28 cellular contexts compared by ENCODE assay signal in genomic region chr17:17789410-17789809, GRCh38. TPM values are rescaled to one million over a fixed set of nuclear protein-coding genes. Genes with fewer than 3 reads are reported as not detected.
A peak's percentile ranks its signal among the peaks of the same experiment; 100 is the strongest.
DNase-seq lines count a peak whose midpoint lies in the region; ATAC-seq, FAIRE-seq and TF ChIP-seq lines count a peak whose summit lies in the region.
"Had no signal": no experiment of that assay in that cellular context is flagged by ENCODE, and none has a peak within 500 bp of the region (broad histone marks: within the 10 kb centered on the region; RNA-seq: fewer than 3 reads in every experiment).

No MANE protein-coding gene starts in this region.

- no peak for DNase-seq in HepG2 (ENCODE audit: low spot score)
- DNase-seq in right lobe of liver, result no peak
- DNase-seq in naive thymus-derived CD4-positive, alpha-beta T cell, result no peak
- no peak for DNase-seq in LoVo (ENCODE audit: low spot score)
- DNase-seq in D721Med (ENCODE audit: insufficient read length, low spot score), result no peak
- DNase-seq in NCI-H1092 (lab: John Stamatoyannopoulos, UW), result no peak
- no peak for DNase-seq in CD1c-positive myeloid dendritic cell (ENCODE audit: extremely low spot score)
- DNase-seq: ACHN; activated CD4-positive, alpha-beta T cell treated with anti-CD3 and anti-CD28 coated beads, Interleukin-2, amount 10 ng/mL, durations not matched to agents 7 days and 5 days; activated T-cell treated with anti-CD3 and anti-CD28 coated beads, Interleukin-2, amount 50 U/mL, for 4 hours; BE2C; brain microvascular endothelial cell; effector memory CD4-positive, alpha-beta T cell; EL; erythroblast; kidney; NCI-H1436; NCI-H446 treated with DMSO at 0.1 percent for 48 hours; occipital lobe; OCI-M1; stimulated activated naive CD8-positive, alpha-beta T cell treated with anti-CD3 and anti-CD28 coated beads, Interleukin-15, amount 100 ng/mL, for 72 hours; T-helper 9 cell; WERI-Rb-1 had no signal

- no peak for TF ChIP-seq EP300 in HepG2 (IDR thresholded peaks at IDR 0.05; ENCODE audit: low read depth in 2 of 2, low read length in 2 of 2)
- TF ChIP-seq EP300 in HepG2 (CRISPR knock-in tag; IDR thresholded peaks at IDR 0.05; ENCODE audit: borderline replicate concordance), result no peak

- peaks cover 5 to 9% of the 10 kb centered on the region in 2 experiments; a peak in 4 of 5 replicates for H3K36me3 ChIP-seq in HepG2 (replicated peaks in 1 of 2; ENCODE audit: control insufficient read depth in 1 of 2, insufficient read depth in 2 of 2, low read length in 2 of 2)
- H3K36me3 ChIP-seq in right lobe of liver, result peaks cover 0 to 2% (median 0%) of the 10 kb centered on the region in 4 donors
- peaks cover 0 to 6% (median 0%) of the 10 kb centered on the region in 3 experiments for H3K36me3 ChIP-seq in naive thymus-derived CD4-positive, alpha-beta T cell (ENCODE audit: control insufficient read depth in 2 of 3, insufficient read depth in 3 of 3, low read length in 3 of 3)

- no peak for TF ChIP-seq CTCF in HepG2 (CRISPR knock-in tag; IDR thresholded peaks at IDR 0.05)
- TF ChIP-seq CTCF in right lobe of liver (IDR thresholded peaks at IDR 0.05), result no peak
- TF ChIP-seq CTCF in D721Med (IDR thresholded peaks at IDR 0.05; ENCODE audit: insufficient read depth, missing control alignments), result no peak

- peaks cover 17% of the 10 kb centered on the region for H3K4me1 Mint-ChIP-seq in activated T-helper 17 cell treated with anti-CD3 and anti-CD28 coated beads, Interleukin-2, amount 50 U/mL, for 72 hours
- peaks cover 29 to 57% (median 51%) of the 10 kb centered on the region in 7 donors for H3K4me1 Mint-ChIP-seq in naive thymus-derived CD4-positive, alpha-beta T cell

- peaks cover 41% of the 10 kb centered on the region; the same call in 1 of the 2 replicates for H4K20me1 ChIP-seq in HepG2 (ENCODE audit: insufficient read depth, low read length)

- intact Hi-C loops in HepG2 (cut with micrococcal nuclease; ENCODE audit: unreplicated experiment) (no loop called here), right lobe of liver (cut with DNase I) (no loop called here)
- intact Hi-C loops in naive thymus-derived CD4-positive, alpha-beta T cell (cut with micrococcal nuclease), result no loop called here

- H3K79me2 ChIP-seq in HepG2 (ENCODE audit: insufficient read depth, low read length), result no peaks in the 10 kb centered on the region

- no peak overlapping the region for H2AFZ ChIP-seq in HepG2 (ENCODE audit: low read length)

- in situ Hi-C loops in HepG2 (cut with HindIII; ENCODE audit: extremely low pct_ligation_motif_present, low pct_unique_long_range_greater_than_20kb), result no loop called here

- TF ChIP-seq POLR2A in HepG2 (IDR thresholded peaks at IDR 0.05; ENCODE audit: insufficient read depth in 1 of 2, low read depth in 2 of 2, low read length in 2 of 2) (no peak), right lobe of liver (IDR thresholded peaks at IDR 0.05) (no peak)

- 83% methylated on average over 2 of the region's 6 CpGs for WGBS in HepG2 (ENCODE audit: low lambda C conversion rate)
- WGBS in right lobe of liver (ENCODE audit: insufficient coverage, low coverage, low lambda C conversion rate, missing lambda C conversion rate), result 83% methylated on average over 1 of the region's 6 CpGs

- POLR2A ChIA-PET in HepG2 (lab: Yijun Ruan, JAX), result no interaction called here
- POLR2A ChIA-PET in naive thymus-derived CD4-positive, alpha-beta T cell (lab: Charles Lee), result no interaction called here

- ATAC-seq in HepG2, result no peak
- ATAC-seq in right lobe of liver, result no peak
- no peak for ATAC-seq in activated T-helper 17 cell treated with anti-CD3 and anti-CD28 coated beads, Interleukin-2, amount 50 U/mL, for 72 hours (replicated peaks)
- no peak for ATAC-seq in naive thymus-derived CD4-positive, alpha-beta T cell
- ATAC-seq: activated T-cell treated with anti-CD3 and anti-CD28 coated beads, Interleukin-2, amount 50 U/mL, for 4 hours; stimulated activated naive CD8-positive, alpha-beta T cell treated with anti-CD3 and anti-CD28 coated beads, Interleukin-15, amount 100 ng/mL, for 72 hours had no signal

- H3K36me3 Mint-ChIP-seq in activated T-helper 17 cell treated with anti-CD3 and anti-CD28 coated beads, Interleukin-2, amount 50 U/mL, for 72 hours (ENCODE audit: low read depth), result peaks cover 5% of the 10 kb centered on the region
- H3K36me3 Mint-ChIP-seq in naive thymus-derived CD4-positive, alpha-beta T cell, result peaks cover 0 to 4% (median 0%) of the 10 kb centered on the region in 5 donors

- FAIRE-seq in HepG2 (lab: Jason Lieb, UNC), result no peak
- FAIRE-seq in D721Med (lab: Jason Lieb, UNC), result no peak
- FAIRE-seq: colon, GM12891, kidney had no signal

- no peak overlapping the region for H3K9ac ChIP-seq in HepG2 (ENCODE audit: insufficient read depth, low read depth, low read length)

- H3K9me3 ChIP-seq in HepG2 (ENCODE audit: low read length), result no peaks in the 10 kb centered on the region
- no peaks in the 10 kb centered on the region for H3K9me3 ChIP-seq in right lobe of liver
- H3K9me3 ChIP-seq in naive thymus-derived CD4-positive, alpha-beta T cell (ENCODE audit: control insufficient read depth in 2 of 3, low read length in 3 of 3), result no peaks in the 10 kb centered on the region
- H3K9me3 ChIP-seq: BE2C had no signal

- no peak for TF ChIP-seq RAD21 in HepG2 (CRISPR knock-in tag; IDR thresholded peaks at IDR 0.05)

- no peak overlapping the region for H3K4me2 ChIP-seq in HepG2 (ENCODE audit: low read depth, low read length)

- no peak overlapping the region for H3K4me3 Mint-ChIP-seq in activated T-helper 17 cell treated with anti-CD3 and anti-CD28 coated beads, Interleukin-2, amount 50 U/mL, for 72 hours
- no peak overlapping the region for H3K4me3 Mint-ChIP-seq in naive thymus-derived CD4-positive, alpha-beta T cell
- H3K4me3 Mint-ChIP-seq: activated CD4-positive, alpha-beta T cell treated with anti-CD3 and anti-CD28 coated beads, Interleukin-2, amount 10 ng/mL, durations not matched to agents 7 days and 5 days; activated T-cell treated with anti-CD3 and anti-CD28 coated beads, Interleukin-2, amount 50 U/mL, for 4 hours; stimulated activated naive CD8-positive, alpha-beta T cell treated with anti-CD3 and anti-CD28 coated beads, Interleukin-15, amount 100 ng/mL, for 72 hours had no signal

- peak overlapping the region; percentile 32 for H3K27ac Mint-ChIP-seq in activated T-helper 17 cell treated with anti-CD3 and anti-CD28 coated beads, Interleukin-2, amount 50 U/mL, for 72 hours
- H3K27ac Mint-ChIP-seq in naive thymus-derived CD4-positive, alpha-beta T cell, result peak overlapping the region in 8 of 9 donors; percentile 58 to 79 (median 76)
- H3K27ac Mint-ChIP-seq: activated CD4-positive, alpha-beta T cell treated with anti-CD3 and anti-CD28 coated beads, Interleukin-2, amount 10 ng/mL, durations not matched to agents 7 days and 5 days had no signal

- no peaks in the 10 kb centered on the region for H3K27me3 Mint-ChIP-seq in activated T-helper 17 cell treated with anti-CD3 and anti-CD28 coated beads, Interleukin-2, amount 50 U/mL, for 72 hours
- H3K27me3 Mint-ChIP-seq in naive thymus-derived CD4-positive, alpha-beta T cell, result peaks cover 0 to 9% (median 0%) of the 10 kb centered on the region in 5 donors
- H3K27me3 Mint-ChIP-seq: stimulated activated naive CD8-positive, alpha-beta T cell treated with anti-CD3 and anti-CD28 coated beads, Interleukin-15, amount 100 ng/mL, for 72 hours had no signal

- H3K4me1 ChIP-seq in HepG2 (ENCODE audit: insufficient read depth, low read length) (peaks cover 42% of the 10 kb centered on the region), right lobe of liver (peaks cover 0 to 31% (median 14%) of the 10 kb centered on the region in 4 donors)
- H3K4me1 ChIP-seq in naive thymus-derived CD4-positive, alpha-beta T cell (ENCODE audit: control insufficient read depth in 2 of 2, insufficient read depth in 2 of 2, low read length in 2 of 2), result peaks cover 9 to 29% of the 10 kb centered on the region in 2 donors

- H3K27ac ChIP-seq in HepG2 (ENCODE audit: extremely low read length, insufficient read depth, low read length), result no peak overlapping the region
- no peak overlapping the region for H3K27ac ChIP-seq in right lobe of liver
- H3K27ac ChIP-seq in naive thymus-derived CD4-positive, alpha-beta T cell (ENCODE audit: low read depth, low read length), result no peak overlapping the region
- H3K27ac ChIP-seq: brain microvascular endothelial cell had no signal

- no TSS peak for BruUV-seq in HepG2 (replicated peaks; lab: Mats Ljungman, UMichigan)

- H3K4me3 ChIP-seq in HepG2 (replicated peaks in 1 of 3; ENCODE audit: insufficient read depth in 1 of 3, low read depth in 2 of 3, low read length in 3 of 3), result no peak overlapping the region
- no peak overlapping the region for H3K4me3 ChIP-seq in right lobe of liver
- no peak overlapping the region for H3K4me3 ChIP-seq in naive thymus-derived CD4-positive, alpha-beta T cell (ENCODE audit: low read length)
- H3K4me3 ChIP-seq: lung, skin epidermis had no signal

- no peaks in the 10 kb centered on the region for H3K9me3 Mint-ChIP-seq in activated T-helper 17 cell treated with anti-CD3 and anti-CD28 coated beads, Interleukin-2, amount 50 U/mL, for 72 hours
- peaks cover 0 to 2% (median 0%) of the 10 kb centered on the region in 11 donors for H3K9me3 Mint-ChIP-seq in naive thymus-derived CD4-positive, alpha-beta T cell
- H3K9me3 Mint-ChIP-seq: activated CD4-positive, alpha-beta T cell treated with anti-CD3 and anti-CD28 coated beads, Interleukin-2, amount 10 ng/mL, durations not matched to agents 7 days and 5 days; activated T-cell treated with anti-CD3 and anti-CD28 coated beads, Interleukin-2, amount 50 U/mL, for 4 hours; stimulated activated naive CD8-positive, alpha-beta T cell treated with anti-CD3 and anti-CD28 coated beads, Interleukin-15, amount 100 ng/mL, for 72 hours had no signal

- no peaks in the 10 kb centered on the region for H3K27me3 ChIP-seq in HepG2 (ENCODE audit: control insufficient read depth in 1 of 2, insufficient read depth in 2 of 2, low read length in 2 of 2)
- H3K27me3 ChIP-seq in right lobe of liver, result no peaks in the 10 kb centered on the region
- no peaks in the 10 kb centered on the region for H3K27me3 ChIP-seq in naive thymus-derived CD4-positive, alpha-beta T cell (ENCODE audit: control insufficient read depth in 2 of 2, insufficient read depth in 2 of 2, low read length in 2 of 2)
- H3K27me3 ChIP-seq: BE2C, brain microvascular endothelial cell had no signal

- CTCF ChIA-PET in HepG2 (lab: Yijun Ruan, JAX; ENCODE audit: low intra/inter-chr PET ratio, low total read pairs), result no interaction called here
- CTCF ChIA-PET in naive thymus-derived CD4-positive, alpha-beta T cell (lab: Charles Lee), result interaction anchor here (0.5 kb wide), 1 partner anchor 31 kb away, joined by 3 read pairs; no protein-coding TSS in a partner anchor

RNA-seq across cellular contexts. Expression of gene SREBF1, which starts 47.4 kb away (rescaled TPM):
- total RNA-seq in HepG2 (2016; rRNA removed; fragmentation: Illumina TruSeq; extraction: Trizol), result 12.6 and 34.3 TPM in 2 replicates
- 17.8 and 21.9 TPM in 2 replicates for total RNA-seq in HepG2 (2016; cell fraction: cytosol; rRNA removed; fragmentation: Illumina TruSeq; extraction: Trizol; ENCODE audit: low read depth)
- total RNA-seq in HepG2 (2016; cell fraction: insoluble cytoplasmic fraction; rRNA removed; fragmentation: Illumina TruSeq; extraction: Trizol), result 11.7 and 40.3 TPM in 2 replicates
- 12.6 and 16.8 TPM in 2 replicates for total RNA-seq in HepG2 (2016; cell fraction: membrane; rRNA removed; fragmentation: Illumina TruSeq; extraction: Trizol)
- 53.2 and 57.7 TPM in 2 replicates for total RNA-seq in HepG2 (2016; cell fraction: nucleus; rRNA removed; fragmentation: Illumina TruSeq; extraction: Trizol)
- polyA plus RNA-seq in HepG2 (2011; rRNA removed), result 38.0 and 57.5 TPM in 2 replicates
- polyA plus RNA-seq in HepG2 (2011; cell fraction: cytosol; rRNA removed), result 16.6 and 23.2 TPM in 2 replicates
- polyA plus RNA-seq in HepG2 (2011; cell fraction: nucleus; rRNA removed), result 385 and 409 TPM in 2 replicates
- 60.2 and 60.8 TPM in 2 replicates for polyA plus RNA-seq in HepG2 (2012)
- 3.6 and 4.8 TPM in 2 replicates for polyA plus RNA-seq in HepG2 (2016; cell fraction: cytosol; fragmentation: Illumina TruSeq; extraction: Trizol; ENCODE audit: low read depth)
- polyA plus RNA-seq in HepG2 (2016; cell fraction: insoluble cytoplasmic fraction; fragmentation: Illumina TruSeq; extraction: Trizol; ENCODE audit: low read depth), result 11.3 and 14.1 TPM in 2 replicates
- 7.4 and 8.0 TPM in 2 replicates for polyA plus RNA-seq in HepG2 (2016; cell fraction: membrane; fragmentation: Illumina TruSeq; extraction: Trizol; ENCODE audit: low read depth)
- polyA plus RNA-seq in HepG2 (2016; cell fraction: nucleus; fragmentation: Illumina TruSeq; extraction: Trizol; ENCODE audit: insufficient read depth, low read depth), result 156 and 162 TPM in 2 replicates
- polyA minus RNA-seq in HepG2 (2011; rRNA and poly(A)+ RNA removed; ENCODE audit: low replicate concordance), result 70.2 and 130 TPM in 2 replicates
- polyA minus RNA-seq in HepG2 (2011; cell fraction: cytosol; rRNA and poly(A)+ RNA removed), result 35.3 and 56.1 TPM in 2 replicates
- 93.2 and 119 TPM in 2 replicates for polyA minus RNA-seq in HepG2 (2011; cell fraction: nucleus; rRNA and poly(A)+ RNA removed)
- 100 to 1,000 TPM in 4 of 6 experiments, 10 to 100 TPM in 2; 63.8 to 246 (median 173) TPM for total RNA-seq in right lobe of liver
- 10 to 100 TPM; 65.5 to 74.1 TPM for total RNA-seq in activated T-helper 17 cell treated with anti-CD3 and anti-CD28 coated beads, Interleukin-2, amount 50 U/mL, for 72 hours
- 100 to 1,000 TPM in 3 of 5 experiments, 10 to 100 TPM in 2; 30.9 to 281 (median 159) TPM for total RNA-seq in naive thymus-derived CD4-positive, alpha-beta T cell
- polyA plus RNA-seq in naive thymus-derived CD4-positive, alpha-beta T cell, result 10 to 100 TPM; 22.4 to 41.3 TPM
